Comparison of ENCODE assay signal across 8 cellular contexts in genomic region chr1:64469614-64469976, GRCh38. TPM values are rescaled to one million over a fixed set of nuclear protein-coding genes. Genes with fewer than 3 reads are reported as not detected.
DNase-seq lines count a peak whose midpoint lies in the region; ATAC-seq and TF ChIP-seq lines count a peak whose summit lies in the region.

No MANE protein-coding gene starts in this region.

- peaks cover 23% of the 10 kb centered on the region for H3K27me3 ChIP-seq in HUES48 (ENCODE audit: control insufficient read depth, insufficient read depth, low read length)

- H3K36me3 Mint-ChIP-seq in CD14-positive monocyte: peaks cover 7 to 12% of the 10 kb centered on the region in 2 donors
- no peaks in the 10 kb centered on the region for H3K36me3 Mint-ChIP-seq in memory B cell

- H3K27ac Mint-ChIP-seq in CD14-positive monocyte (peak overlapping the region in 1 of 7 donors; percentile 54), memory B cell (no peak overlapping the region)

- ATAC-seq in memory B cell (ENCODE audit: low read depth): no peak

- H3K4me3 ChIP-seq in HUES48 (ENCODE audit: low read depth, low read length) (peak overlapping the region; percentile 95), cardiac fibroblast (replicated peaks in 1 of 2; ENCODE audit: low read depth in 2 of 2, low read length in 2 of 2) (peak overlapping the region; percentile 61 to 65)

- peak overlapping the region; percentile 73 to 92 for H3K4me3 Mint-ChIP-seq in CD14-positive monocyte
- peak overlapping the region; percentile 56 for H3K4me3 Mint-ChIP-seq in memory B cell

- H3K9me3 Mint-ChIP-seq in CD14-positive monocyte (peaks cover 0 to 13% (median 4%) of the 10 kb centered on the region in 7 donors), memory B cell (no peaks in the 10 kb centered on the region)

- H3K9ac ChIP-seq in HUES48 (ENCODE audit: low read depth, low read length): peak overlapping the region; percentile 78

- H3K9me3 ChIP-seq in HUES48 (ENCODE audit: control insufficient read depth, insufficient read depth, low read length): no peaks in the 10 kb centered on the region

- intact Hi-C loops in CD14-positive monocyte (cut with micrococcal nuclease): no loop called here

- H3K4me1 ChIP-seq in HUES48 (ENCODE audit: control insufficient read depth, insufficient read depth, low read length): peaks cover 19% of the 10 kb centered on the region

- H3K4me1 Mint-ChIP-seq in CD14-positive monocyte (peaks cover 20% of the 10 kb centered on the region), memory B cell (peaks cover 13% of the 10 kb centered on the region)

- H3K27me3 Mint-ChIP-seq in CD14-positive monocyte (ENCODE audit: low read depth in 3 of 3): peaks cover 44 to 60% (median 57%) of the 10 kb centered on the region in 3 donors
- H3K27me3 Mint-ChIP-seq in memory B cell: peaks cover 26% of the 10 kb centered on the region

- no peak for DNase-seq in CD14-positive monocyte (ENCODE audit: low spot score)
- peak in 1 of 2 donors; percentile 22 for DNase-seq in cardiac fibroblast (ENCODE audit: low read depth in 2 of 2)
- DNase-seq in memory B cell (ENCODE audit: low spot score in 2 of 2): no peak
- DNase-seq in NCI-H1105 treated with DMSO at 0.1 percent for 48 hours (lab: John Stamatoyannopoulos, UW): no peak
- DNase-seq in NCI-H2081 treated with DMSO at 0.1 percent for 48 hours (lab: John Stamatoyannopoulos, UW): no peak
- DNase-seq in NCI-H2171 (lab: John Stamatoyannopoulos, UW): no peak
- no peak for DNase-seq in stimulated activated CD8-positive, alpha-beta memory T cell treated with anti-CD3 and anti-CD28 coated beads, Interleukin-4, amount 100 ng/mL, for 48 hours

- 0 out of 2 replicates have a peak, but pooled peaks cover under 1% of the 10 kb centered on the region for H3K36me3 ChIP-seq in HUES48 (ENCODE audit: control insufficient read depth, insufficient read depth, low read length)

- TF ChIP-seq CTCF in CD14-positive monocyte (IDR thresholded peaks at IDR 0.05) (no peak), cardiac fibroblast (IDR thresholded peaks at IDR 0.05; ENCODE audit: low read depth, low read length) (no peak)

- H3K27ac ChIP-seq in HUES48 (ENCODE audit: low read depth, low read length): peak overlapping the region; percentile 73

RNA-seq across cellular contexts. Expression of gene CACHD1, which starts 0.3 kb away (rescaled TPM):
- polyA plus RNA-seq in CD14-positive monocyte: not detected
